In the genomic region with DNA sequence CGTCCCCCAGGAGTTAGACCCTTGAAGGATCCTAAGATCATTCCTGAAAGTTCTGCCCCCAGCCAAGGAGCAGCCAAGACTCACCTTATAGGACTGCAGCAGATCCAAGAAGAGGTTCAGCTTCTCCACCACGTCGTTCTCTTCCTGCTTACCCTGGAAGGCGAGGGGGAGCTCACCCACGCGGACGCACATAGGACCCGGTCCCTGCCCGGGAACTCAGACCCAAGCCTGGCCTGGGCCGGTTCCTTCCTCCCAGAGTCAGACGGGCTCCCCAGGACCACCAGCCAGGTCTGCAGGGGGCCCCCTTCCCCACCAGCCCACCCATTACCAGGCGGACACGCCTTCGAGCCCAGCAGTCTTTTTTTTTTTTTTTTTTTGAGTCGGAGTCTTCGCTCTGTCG, we compare ENCODE assay signal across 28 cellular contexts.
"Had no signal": no experiment of that assay in that cellular context is flagged by ENCODE, and none has a peak within 500 bp of the region (broad histone marks: within the 10 kb centered on the region; RNA-seq: fewer than 3 reads in every experiment).

No MANE protein-coding gene starts in this region.

- H3K4me1 ChIP-seq: ascending aorta, colonic mucosa, gastroesophageal sphincter, stomach had no signal

- H3K27me3 ChIP-seq: ascending aorta, cardiac muscle cell, colonic mucosa, gastroesophageal sphincter, heart left ventricle, stomach, thyroid gland had no signal

- H3K4me3 Mint-ChIP-seq: activated naive CD4-positive, alpha-beta T cell treated with anti-CD3 and anti-CD28 coated beads for 36 hours; activated naive CD8-positive, alpha-beta T cell treated with anti-CD3 and anti-CD28 coated beads for 36 hours; brain; immature natural killer cell; mesothelial cell of epicardium; naive B cell; stimulated activated effector memory CD8-positive, alpha-beta T cell treated with anti-CD3 and anti-CD28 coated beads, Interleukin-12 subunit alpha, Interleukin-12 subunit beta, amount 100 ng/mL, for 72 hours had no signal

- H3K4me3 ChIP-seq: ascending aorta, cardiac muscle cell, colonic mucosa, gastroesophageal sphincter, heart left ventricle, skin epidermis, stomach, thyroid gland had no signal

- H3K4me1 Mint-ChIP-seq: brain had no signal

- H3K27ac ChIP-seq: ascending aorta, cardiac muscle cell, colonic mucosa, gastroesophageal sphincter, heart left ventricle, skin epidermis, stomach, thyroid gland, VCaP had no signal

- ATAC-seq: activated CD4-positive, CD25-positive, alpha-beta regulatory T cell treated with anti-CD3 and anti-CD28 coated beads, Interleukin-2, amount 50 U/mL, for 24 hours; gastroesophageal sphincter; heart left ventricle; left colon; sciatic nerve; stimulated activated effector memory CD8-positive, alpha-beta T cell treated with anti-CD3 and anti-CD28 coated beads, Interleukin-12 subunit alpha, Interleukin-12 subunit beta, amount 100 ng/mL, for 72 hours had no signal

- H3K27ac Mint-ChIP-seq: activated naive CD4-positive, alpha-beta T cell treated with anti-CD3 and anti-CD28 coated beads for 36 hours; activated naive CD8-positive, alpha-beta T cell treated with anti-CD3 and anti-CD28 coated beads for 36 hours; brain; immature natural killer cell; mesothelial cell of epicardium; stimulated activated effector memory CD8-positive, alpha-beta T cell treated with anti-CD3 and anti-CD28 coated beads, Interleukin-12 subunit alpha, Interleukin-12 subunit beta, amount 100 ng/mL, for 72 hours had no signal

- DNase-seq: activated CD4-positive, alpha-beta T cell treated with anti-CD3 and anti-CD28 coated beads for 48 hours; activated CD4-positive, alpha-beta T cell treated with anti-CD3 and anti-CD28 coated beads, Interleukin-2, amount 50 U/mL, for 48 hours; activated CD8-positive, alpha-beta memory T cell treated with anti-CD3 and anti-CD28 coated beads for 24 hours; activated effector memory CD4-positive, alpha-beta T cell treated with Interleukin-2 at 50 U/mL for 16 hours; activated naive CD4-positive, alpha-beta T cell treated with anti-CD3 and anti-CD28 coated beads for 36 hours; activated naive CD8-positive, alpha-beta T cell treated with anti-CD3 and anti-CD28 coated beads for 36 hours; cerebellar nuclear complex; colonic mucosa; effector memory CD4-positive, alpha-beta T cell; hypothalamus; immature natural killer cell; kidney; left colon; naive B cell; stimulated activated CD4-positive, alpha-beta T cell treated with anti-CD3 and anti-CD28 coated beads, Interleukin-4, amount 100 ng/mL, for 24 hours; stomach; thyroid gland had no signal

- H3K36me3 ChIP-seq: cardiac muscle cell, colonic mucosa had no signal

- H3K9me3 Mint-ChIP-seq: activated naive CD4-positive, alpha-beta T cell treated with anti-CD3 and anti-CD28 coated beads for 36 hours; activated naive CD8-positive, alpha-beta T cell treated with anti-CD3 and anti-CD28 coated beads for 36 hours; brain; immature natural killer cell; mesothelial cell of epicardium; naive B cell; stimulated activated effector memory CD8-positive, alpha-beta T cell treated with anti-CD3 and anti-CD28 coated beads, Interleukin-12 subunit alpha, Interleukin-12 subunit beta, amount 100 ng/mL, for 72 hours had no signal

- H3K27me3 Mint-ChIP-seq: activated naive CD8-positive, alpha-beta T cell treated with anti-CD3 and anti-CD28 coated beads for 36 hours; brain; naive B cell had no signal

- H3K9me3 ChIP-seq: ascending aorta, colonic mucosa, gastroesophageal sphincter, heart left ventricle, stomach, thyroid gland had no signal
